11 cellular contexts compared by ENCODE assay signal in the genomic region with DNA sequence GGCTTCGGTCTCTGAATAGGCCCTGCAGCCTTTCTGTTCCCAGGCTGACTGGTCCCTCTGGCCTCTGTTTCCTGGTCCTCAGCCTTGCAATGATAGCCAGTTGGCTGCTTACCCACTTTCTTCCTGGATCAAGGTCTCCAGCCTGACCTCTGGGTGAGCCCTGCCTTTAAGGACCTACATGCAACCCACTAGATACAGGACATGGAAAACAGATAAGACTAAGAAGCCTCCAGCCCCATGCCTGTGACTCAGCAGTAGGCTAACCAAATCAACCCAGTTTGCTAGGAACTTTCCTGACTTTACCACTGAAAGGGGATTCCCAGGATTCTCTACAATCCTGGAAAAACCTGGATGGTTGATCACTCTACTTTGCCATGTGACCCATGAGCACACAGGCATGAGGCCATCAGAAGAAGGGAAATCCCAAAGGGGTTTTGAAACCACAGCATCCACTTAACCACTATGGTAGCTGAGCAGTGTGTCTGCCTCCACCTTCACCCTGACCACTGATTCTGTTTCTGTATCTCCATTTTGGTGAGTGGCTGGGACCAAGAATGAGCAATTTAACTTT.
DNase-seq lines count a peak whose midpoint lies in the region; ATAC-seq and TF ChIP-seq lines count a peak whose summit lies in the region.
"Had no signal": no experiment of that assay in that cellular context is flagged by ENCODE, and none has a peak within 500 bp of the region (broad histone marks: within the 10 kb centered on the region; RNA-seq: fewer than 3 reads in every experiment).

No MANE protein-coding gene starts in this region.

- no peaks in the 10 kb centered on the region for H3K79me2 ChIP-seq in osteoblast (ENCODE audit: insufficient read depth, low read length)
- H3K79me2 ChIP-seq: parathyroid adenoma had no signal

- no peak overlapping the region for H2AFZ ChIP-seq in osteoblast (ENCODE audit: low read length)
- H2AFZ ChIP-seq: parathyroid adenoma had no signal

- no peaks in the 10 kb centered on the region for H3K27me3 ChIP-seq in osteoblast (ENCODE audit: insufficient read depth, low read length)

- H3K4me1 Mint-ChIP-seq in type B pancreatic cell (ENCODE audit: unreplicated experiment) = peaks cover 21% of the 10 kb centered on the region

- H3K9me3 Mint-ChIP-seq in type B pancreatic cell = no peaks in the 10 kb centered on the region

- peaks cover 26% of the 10 kb centered on the region for H3K27me3 Mint-ChIP-seq in type B pancreatic cell

- H3K4me2 ChIP-seq in osteoblast (ENCODE audit: insufficient read depth, low read length) = no peak overlapping the region

- H3K4me3 ChIP-seq in choroid plexus epithelial cell (ENCODE audit: low read depth, low read length) = no peak overlapping the region
- H3K4me3 ChIP-seq in osteoblast (ENCODE audit: insufficient read depth, low read length) = no peak overlapping the region

- TF ChIP-seq CTCF in GM13977 (IDR thresholded peaks at IDR 0.05; ENCODE audit: extremely low read depth, insufficient read depth, missing control alignments) (no peak), choroid plexus epithelial cell (conservative IDR thresholded peaks at IDR 0.05; ENCODE audit: low read depth, low read length) (no peak), osteoblast (IDR thresholded peaks at IDR 0.05; ENCODE audit: extremely low read depth, low read depth, low read length) (no peak), type B pancreatic cell (conservative IDR thresholded peaks at IDR 0.05) (no peak)

- ATAC-seq in HG03442 (IDR thresholded peaks at IDR 0.05; ENCODE audit: unreplicated experiment) = peak; percentile 83

- H3K36me3 ChIP-seq in osteoblast (ENCODE audit: insufficient read depth, low read length) = no peaks in the 10 kb centered on the region

- no peak overlapping the region for H3K27ac ChIP-seq in osteoblast (ENCODE audit: low read depth, low read length)
- H3K27ac ChIP-seq: epithelial cell of prostate, parathyroid adenoma had no signal

- no peaks in the 10 kb centered on the region for H4K20me1 ChIP-seq in osteoblast (ENCODE audit: insufficient read depth, low read length)

- H3K36me3 Mint-ChIP-seq in type B pancreatic cell = no peaks in the 10 kb centered on the region

- no peaks in the 10 kb centered on the region for H3K9me3 ChIP-seq in osteoblast (ENCODE audit: low read depth, low read length)

- no peak overlapping the region for H3K27ac Mint-ChIP-seq in type B pancreatic cell

- in situ Hi-C loops in GM13977 (cut with MboI; ENCODE audit: low pct_unique_long_range_greater_than_20kb, low sequenced_read_pairs, unreplicated experiment) = no loop called here

- peaks cover 3% of the 10 kb centered on the region for H3K4me1 ChIP-seq in osteoblast (ENCODE audit: insufficient read depth, low read length)
- H3K4me1 ChIP-seq: parathyroid adenoma had no signal

- H3K4me3 Mint-ChIP-seq in type B pancreatic cell = no peak overlapping the region

- DNase-seq in GM13977 (ENCODE audit: low spot score) (peak; percentile 39), choroid plexus epithelial cell (ENCODE audit: low read depth) (peak; percentile 52), osteoblast (ENCODE audit: insufficient read length, low spot score, missing footprints) (peak; percentile 79), NCI-H774 (lab: John Stamatoyannopoulos, UW) (no peak), NCI-H1092 (lab: John Stamatoyannopoulos, UW) (no peak), type B pancreatic cell (ENCODE audit: extremely low spot score, unreplicated experiment) (no peak), AG08395 (ENCODE audit: low spot score) (no peak)
- DNase-seq: NCI-H2227 treated with DMSO at 0.1 percent for 48 hours had no signal

Comparison
In these comparisons a context has a peak if more than half of its experiments do, and no peak if none do; other contexts are left out.
1. DNase-seq: peak in GM13977 (single experiment), choroid plexus epithelial cell (single experiment) and osteoblast (single experiment); none in NCI-H774 (single experiment), NCI-H1092 (single experiment), type B pancreatic cell (single experiment) and AG08395 (single experiment).